Comparison of ENCODE assay signal across 1 cellular context in genomic region chr17:68820825-68821481, GRCh38.
TF ChIP-seq lines count a peak whose summit lies in the region.

No MANE protein-coding gene starts in this region.

TF ChIP-seq in HepG2, 621 proteins besides CTCF, POLR2A, EP300 and RAD21 (continued from another document and continues in another):
- peak; percentile 86 for TF ChIP-seq MLX (CRISPR knock-in tag; IDR thresholded peaks at IDR 0.05)
- TF ChIP-seq SKI (IDR thresholded peaks at IDR 0.05; ENCODE audit: partially characterized antibody), result no peak
- no peak for TF ChIP-seq NFYB (CRISPR knock-in tag; IDR thresholded peaks at IDR 0.05)
- TF ChIP-seq ZNF10 (CRISPR knock-in tag; IDR thresholded peaks at IDR 0.05; ENCODE audit: borderline replicate concordance, low read depth), result no peak
- TF ChIP-seq ZNF136 (CRISPR knock-in tag; IDR thresholded peaks at IDR 0.05; ENCODE audit: low read depth), result no peak
- no peak for TF ChIP-seq ZBTB2 (CRISPR knock-in tag; IDR thresholded peaks at IDR 0.05; ENCODE audit: low read depth)
- TF ChIP-seq MXD4 (CRISPR knock-in tag; IDR thresholded peaks at IDR 0.05), result no peak; the same call in 1 of the 2 replicates
- peak; percentile 99 for TF ChIP-seq SALL1 (CRISPR knock-in tag; IDR thresholded peaks at IDR 0.05)
- TF ChIP-seq ZNF180 (CRISPR knock-in tag; IDR thresholded peaks at IDR 0.05; ENCODE audit: borderline replicate concordance, low read depth), result no peak
- TF ChIP-seq IRF2 (CRISPR knock-in tag; IDR thresholded peaks at IDR 0.05), result peak; percentile 76
- peak; percentile 38; the same call in 1 of the 2 replicates for TF ChIP-seq KDM5B (CRISPR knock-in tag; IDR thresholded peaks at IDR 0.05; ENCODE audit: borderline replicate concordance)
- no peak for TF ChIP-seq TSC22D2 (CRISPR knock-in tag; IDR thresholded peaks at IDR 0.05; ENCODE audit: borderline replicate concordance)
- TF ChIP-seq ELF3 (CRISPR knock-in tag; IDR thresholded peaks at IDR 0.05), result peak; percentile 54; the same call in 1 of the 2 replicates
- no peak for TF ChIP-seq CBX2 (IDR thresholded peaks at IDR 0.05; ENCODE audit: low read depth, low read length)
- no peak for TF ChIP-seq CBX2 (CRISPR knock-in tag; IDR thresholded peaks at IDR 0.05; ENCODE audit: low read depth)
- TF ChIP-seq DNMT1 (CRISPR knock-in tag; IDR thresholded peaks at IDR 0.05), result no peak
- no peak for TF ChIP-seq MXD1 (CRISPR knock-in tag; IDR thresholded peaks at IDR 0.05)
- TF ChIP-seq E2F2 (CRISPR knock-in tag; IDR thresholded peaks at IDR 0.05; ENCODE audit: borderline replicate concordance), result no peak
- no peak for TF ChIP-seq DZIP1 (CRISPR knock-in tag; IDR thresholded peaks at IDR 0.05)
- no peak for TF ChIP-seq MTA3 (CRISPR knock-in tag; IDR thresholded peaks at IDR 0.05)
- TF ChIP-seq ZFP41 (CRISPR knock-in tag; IDR thresholded peaks at IDR 0.05; ENCODE audit: borderline replicate concordance), result no peak
- no peak for TF ChIP-seq GTF2F1 (IDR thresholded peaks at IDR 0.05; ENCODE audit: low read length)
- TF ChIP-seq NFKBIZ (CRISPR knock-in tag; IDR thresholded peaks at IDR 0.05), result peak; percentile 67; the same call in 1 of the 2 replicates
- no peak for TF ChIP-seq KLF13 (CRISPR knock-in tag; IDR thresholded peaks at IDR 0.05)
- TF ChIP-seq ATF5 (CRISPR knock-in tag; IDR thresholded peaks at IDR 0.05; ENCODE audit: low read depth), result 0 out of 2 replicates have a peak, but pooled peaks have one; percentile 47
- TF ChIP-seq AHDC1 (CRISPR knock-in tag; IDR thresholded peaks at IDR 0.05; ENCODE audit: borderline replicate concordance), result peak; percentile 65; the same call in 1 of the 2 replicates
- TF ChIP-seq ZSCAN21 (CRISPR knock-in tag; IDR thresholded peaks at IDR 0.05; ENCODE audit: borderline replicate concordance), result no peak
- peak; percentile 74 for TF ChIP-seq SAP130 (CRISPR knock-in tag; IDR thresholded peaks at IDR 0.05; ENCODE audit: low read depth)
- TF ChIP-seq ZFP90 (CRISPR knock-in tag; IDR thresholded peaks at IDR 0.05; ENCODE audit: borderline replicate concordance), result peak; percentile 50; the same call in 1 of the 2 replicates
- TF ChIP-seq RBAK (CRISPR knock-in tag; IDR thresholded peaks at IDR 0.05), result peak; percentile 62; the same call in 1 of the 2 replicates
- TF ChIP-seq NFATC3 (CRISPR knock-in tag; IDR thresholded peaks at IDR 0.05), result no peak; the same call in 1 of the 2 replicates
- no peak for TF ChIP-seq AGO1 (IDR thresholded peaks at IDR 0.05; ENCODE audit: low read depth, low read length, poor library complexity, severe bottlenecking)
- TF ChIP-seq TFE3 (CRISPR knock-in tag; IDR thresholded peaks at IDR 0.05), result peak; percentile 69
- no peak; the same call in 1 of the 2 replicates for TF ChIP-seq TARDBP (CRISPR knock-in tag; IDR thresholded peaks at IDR 0.05)
- TF ChIP-seq ATAD3A (CRISPR knock-in tag; IDR thresholded peaks at IDR 0.05), result no peak
- no peak for TF ChIP-seq LCORL (IDR thresholded peaks at IDR 0.05)
- TF ChIP-seq LCORL (CRISPR knock-in tag; IDR thresholded peaks at IDR 0.05), result 0 out of 2 replicates have a peak, but pooled peaks have one; percentile 63
- no peak for TF ChIP-seq ETV6 (CRISPR knock-in tag; conservative IDR thresholded peaks at IDR 0.05)
- no peak for TF ChIP-seq CCAR2 (optimal IDR thresholded peaks at IDR 0.05; ENCODE audit: low read depth, low read length)
- TF ChIP-seq KDM2A (CRISPR knock-in tag; IDR thresholded peaks at IDR 0.05; ENCODE audit: borderline replicate concordance, low read depth), result peak; percentile 70
- peak; percentile 53; the same call in 1 of the 2 replicates for TF ChIP-seq ZKSCAN8 (CRISPR knock-in tag; IDR thresholded peaks at IDR 0.05; ENCODE audit: borderline replicate concordance)
- no peak for TF ChIP-seq NFAT5 (CRISPR knock-in tag; IDR thresholded peaks at IDR 0.05)
- no peak for TF ChIP-seq NFIB (CRISPR knock-in tag; IDR thresholded peaks at IDR 0.05; ENCODE audit: borderline replicate concordance)
- no peak for TF ChIP-seq FOXK2 (IDR thresholded peaks at IDR 0.05)
- TF ChIP-seq NFE2L2 (IDR thresholded peaks at IDR 0.05; ENCODE audit: low read length), result no peak
